In the genomic region with DNA sequence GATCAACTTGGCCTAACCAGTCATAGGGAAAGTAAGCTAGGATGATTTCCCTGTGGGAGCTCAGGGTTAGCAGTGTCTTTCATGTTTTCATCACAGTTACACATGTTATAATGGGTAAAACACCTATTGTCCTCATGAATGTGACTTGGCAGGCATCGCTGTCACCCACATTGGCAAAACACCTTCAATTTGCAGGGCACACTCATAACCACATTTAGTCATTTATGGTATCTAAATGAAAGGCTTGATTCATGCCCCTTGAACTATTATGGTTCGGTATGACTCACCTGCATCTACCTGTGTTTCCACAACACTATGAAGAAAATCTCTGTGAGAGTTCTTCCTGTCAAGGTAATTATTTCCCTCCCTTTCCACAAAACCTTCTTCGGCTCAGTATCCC, we compare ENCODE assay signal across 8 cellular contexts. TPM values are rescaled to one million over a fixed set of nuclear protein-coding genes. Genes with fewer than 3 reads are reported as not detected.
DNase-seq lines count a peak whose midpoint lies in the region; ATAC-seq and TF ChIP-seq lines count a peak whose summit lies in the region.

No MANE protein-coding gene starts in this region.

- WGBS in testis, 2 donors = 91 to 93% methylated on average over 3 of the region's 3 CpGs

- H3K4me3 ChIP-seq in MM.1S (ENCODE audit: low read length) (no peak overlapping the region), testis (no peak overlapping the region)

- intact Hi-C loops in testis (cut with DNase I; ENCODE audit: low total_unique reads) = no loop called here

- H3K36me3 ChIP-seq in MM.1S (replicated peaks; ENCODE audit: insufficient read depth, low read length) (no peaks in the 10 kb centered on the region), testis (ENCODE audit: low read depth, missing control alignments) (no peaks in the 10 kb centered on the region)

- H3K9me2 ChIP-seq in MM.1S (replicated peaks; ENCODE audit: insufficient read depth, low read length) = no peaks in the 10 kb centered on the region

- H3K4me2 ChIP-seq in MM.1S (ENCODE audit: low read depth, low read length) = no peak overlapping the region

- no peak overlapping the region for H3K4me3 Mint-ChIP-seq in T-helper 2 cell treated with Interferon-gamma antibody and Interleukin-4, amounts not matched to agents 5 μg/mL and 100 μg/mL, for 36 hours
- H3K4me3 Mint-ChIP-seq in endothelial cell (ENCODE audit: unreplicated experiment) = no peak overlapping the region

- H2AFZ ChIP-seq in MM.1S (ENCODE audit: low read length) = no peak overlapping the region

- H3K79me2 ChIP-seq in MM.1S (ENCODE audit: low read length) = no peaks in the 10 kb centered on the region

- H3K9me3 ChIP-seq in MM.1S (replicated peaks; ENCODE audit: insufficient read depth, low read length) (no peaks in the 10 kb centered on the region), testis (no peaks in the 10 kb centered on the region)

- DNase-seq in T-helper 2 cell treated with Interferon-gamma antibody and Interleukin-4, amounts not matched to agents 5 μg/mL and 100 μg/mL, for 36 hours (ENCODE audit: low spot score) = peak; percentile 24
- peak; percentile 12 to 51 (median 23) for DNase-seq in stimulated activated CD4-positive, alpha-beta T cell treated with anti-CD3 and anti-CD28 coated beads, Interleukin-12 subunit alpha, Interleukin-12 subunit beta, amount 100 ng/mL, for 48 hours (ENCODE audit: low read depth in 2 of 3, low spot score in 1 of 3)
- DNase-seq in MM.1S (no peak), testis (no peak), endothelial cell (ENCODE audit: low spot score) (no peak)
- no peak for DNase-seq in central memory CD4-positive, alpha-beta T cell

- no peaks in the 10 kb centered on the region for H3F3A ChIP-seq in MM.1S (ENCODE audit: insufficient read depth, low read length)

- H3K4me1 Mint-ChIP-seq in T-helper 2 cell treated with Interferon-gamma antibody and Interleukin-4, amounts not matched to agents 5 μg/mL and 100 μg/mL, for 36 hours (ENCODE audit: low read depth) = peaks cover 6% of the 10 kb centered on the region
- H3K4me1 Mint-ChIP-seq in endothelial cell (ENCODE audit: unreplicated experiment) = no peaks in the 10 kb centered on the region

- H3K4me1 ChIP-seq in MM.1S (ENCODE audit: low read length) = no peaks in the 10 kb centered on the region
- no peaks in the 10 kb centered on the region for H3K4me1 ChIP-seq in testis

- TF ChIP-seq CTCF in MM.1S (IDR thresholded peaks at IDR 0.05; ENCODE audit: low read length) (no peak), testis (IDR thresholded peaks at IDR 0.05) (no peak), endothelial cell (IDR thresholded peaks at IDR 0.05; ENCODE audit: unreplicated experiment) (no peak)

- no peak for TF ChIP-seq POLR2A in testis (IDR thresholded peaks at IDR 0.05)

- H3K27me3 Mint-ChIP-seq in T-helper 2 cell treated with Interferon-gamma antibody and Interleukin-4, amounts not matched to agents 5 μg/mL and 100 μg/mL, for 36 hours (ENCODE audit: low read depth) = peaks cover 32% of the 10 kb centered on the region
- H3K27me3 Mint-ChIP-seq in endothelial cell (ENCODE audit: unreplicated experiment) = no peaks in the 10 kb centered on the region

- H4K20me1 ChIP-seq in MM.1S (ENCODE audit: insufficient read depth, low read length) = no peaks in the 10 kb centered on the region

- H3K27ac ChIP-seq in MM.1S (ENCODE audit: low read length) = no peak overlapping the region
- no peak overlapping the region for H3K27ac ChIP-seq in testis

- no peak overlapping the region for H3K9ac ChIP-seq in MM.1S (ENCODE audit: low read length)

- H3K27me3 ChIP-seq in MM.1S (replicated peaks; ENCODE audit: insufficient read depth, low read length) = no peaks in the 10 kb centered on the region
- H3K27me3 ChIP-seq in testis = no peaks in the 10 kb centered on the region

- H3K9me3 Mint-ChIP-seq in T-helper 2 cell treated with Interferon-gamma antibody and Interleukin-4, amounts not matched to agents 5 μg/mL and 100 μg/mL, for 36 hours = no peaks in the 10 kb centered on the region
- no peaks in the 10 kb centered on the region for H3K9me3 Mint-ChIP-seq in endothelial cell (ENCODE audit: unreplicated experiment)

- H3K36me3 Mint-ChIP-seq in T-helper 2 cell treated with Interferon-gamma antibody and Interleukin-4, amounts not matched to agents 5 μg/mL and 100 μg/mL, for 36 hours (ENCODE audit: low read depth) = no peaks in the 10 kb centered on the region
- no peaks in the 10 kb centered on the region for H3K36me3 Mint-ChIP-seq in endothelial cell (ENCODE audit: low read depth, unreplicated experiment)

- H3K27ac Mint-ChIP-seq in T-helper 2 cell treated with Interferon-gamma antibody and Interleukin-4, amounts not matched to agents 5 μg/mL and 100 μg/mL, for 36 hours = no peak overlapping the region
- no peak overlapping the region for H3K27ac Mint-ChIP-seq in endothelial cell (ENCODE audit: unreplicated experiment)

- ATAC-seq in GM19023 (IDR thresholded peaks at IDR 0.05; ENCODE audit: unreplicated experiment) = peak; percentile 58
- ATAC-seq in HG02870 (IDR thresholded peaks at IDR 0.05; ENCODE audit: unreplicated experiment) = peak; percentile 50

RNA-seq across cellular contexts. Expression of a gene that starts 49.2 kb away (rescaled TPM):
- total RNA-seq in testis = 1 to 10 TPM; 1.5 to 3.7 TPM
- 2.5 TPM for polyA plus RNA-seq in testis (ENCODE audit: insufficient read depth, low read depth, low replicate concordance)
- 0.08 TPM for total RNA-seq in endothelial cell (ENCODE audit: unreplicated experiment)

Comparison
In these comparisons a context has a peak if more than half of its experiments do, and no peak if none do; other contexts are left out.
1. DNase-seq: peak in T-helper 2 cell treated with Interferon-gamma antibody and Interleukin-4, amounts not matched to agents 5 μg/mL and 100 μg/mL, for 36 hours (single experiment) and stimulated activated CD4-positive, alpha-beta T cell treated with anti-CD3 and anti-CD28 coated beads, Interleukin-12 subunit alpha, Interleukin-12 subunit beta, amount 100 ng/mL, for 48 hours (3 of 3); none in MM.1S (single experiment), testis (single experiment), central memory CD4-positive, alpha-beta T cell (single experiment) and endothelial cell (single experiment).